Comparison of ENCODE assay signal across 23 cellular contexts in the genomic region with DNA sequence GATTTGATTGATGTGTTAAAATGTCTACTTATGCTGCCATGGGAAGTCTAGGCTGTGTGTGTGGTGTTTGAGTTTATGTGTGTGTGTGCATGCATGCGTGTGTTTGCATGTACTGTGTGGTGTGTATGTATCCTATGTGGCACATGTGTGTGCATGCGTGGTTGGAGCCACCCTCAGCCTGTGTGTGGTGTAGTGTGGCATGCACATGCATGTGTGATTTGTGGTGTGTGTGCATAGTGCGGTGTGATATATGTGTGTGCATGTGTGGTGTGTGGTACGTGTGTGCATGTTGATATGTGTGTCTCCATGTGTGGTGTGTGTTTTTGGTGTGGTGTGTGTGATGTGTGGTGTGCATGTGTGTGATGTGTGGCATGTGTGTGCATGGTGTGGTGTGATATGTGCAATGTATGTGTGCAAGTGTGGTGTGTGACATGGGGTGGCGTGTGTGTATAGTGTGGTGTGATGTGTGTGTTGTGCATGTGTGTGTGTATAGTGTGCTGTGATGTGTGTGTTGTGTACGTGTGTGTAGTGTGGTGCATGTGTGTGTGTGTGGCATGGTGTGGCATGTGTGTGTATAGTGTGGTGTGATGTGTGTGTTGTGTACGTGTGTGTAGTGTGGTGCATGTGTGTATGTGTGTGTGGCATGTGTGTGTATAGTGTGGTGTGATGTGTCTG.
"Had no signal": no experiment of that assay in that cellular context is flagged by ENCODE, and none has a peak within 500 bp of the region (broad histone marks: within the 10 kb centered on the region; RNA-seq: fewer than 3 reads in every experiment).

No MANE protein-coding gene starts in this region.

- H3K4me1 Mint-ChIP-seq: activated naive CD8-positive, alpha-beta T cell treated with anti-CD3 and anti-CD28 coated beads for 36 hours; T-cell had no signal

- DNase-seq: activated CD4-positive, alpha-beta T cell treated with anti-CD3 and anti-CD28 coated beads, Interleukin-2, amount 50 U/mL, for 48 hours; activated naive CD8-positive, alpha-beta T cell treated with anti-CD3 and anti-CD28 coated beads for 36 hours; activated T-cell treated with anti-CD3 and anti-CD28 coated beads, Interleukin-2, amount 50 U/mL, for 72 hours; amygdala; effector memory CD4-positive, alpha-beta T cell; heart right ventricle; mammary epithelial cell; mucosa of descending colon; naive thymus-derived CD4-positive, alpha-beta T cell; SK-N-SH; small intestine; stimulated activated CD4-positive, alpha-beta T cell treated with anti-CD3 and anti-CD28 coated beads, Interleukin-4, amount 100 ng/mL, for 24 hours; stimulated activated naive CD4-positive, alpha-beta T cell; substantia nigra; T-helper 9 cell had no signal

- ATAC-seq: activated T-cell treated with anti-CD3 and anti-CD28 coated beads, Interleukin-2, amount 50 U/mL, for 72 hours; gastroesophageal sphincter; heart right ventricle; left lung; mucosa of descending colon; naive thymus-derived CD4-positive, alpha-beta T cell; right cardiac atrium; T-cell; upper lobe of right lung had no signal

- H3K4me3 Mint-ChIP-seq: activated naive CD8-positive, alpha-beta T cell treated with anti-CD3 and anti-CD28 coated beads for 36 hours; activated T-cell treated with anti-CD3 and anti-CD28 coated beads, Interleukin-2, amount 50 U/mL, for 72 hours; brain; naive thymus-derived CD4-positive, alpha-beta T cell; T-cell had no signal

- H3K4me1 ChIP-seq: upper lobe of right lung had no signal

- H3K4me3 ChIP-seq: gastroesophageal sphincter, heart right ventricle, left lung, mucosa of descending colon, upper lobe of right lung had no signal

- H3K27me3 ChIP-seq: gastroesophageal sphincter, left lung, upper lobe of right lung had no signal

- H3K27ac Mint-ChIP-seq: activated naive CD8-positive, alpha-beta T cell treated with anti-CD3 and anti-CD28 coated beads for 36 hours; activated T-cell treated with anti-CD3 and anti-CD28 coated beads, Interleukin-2, amount 50 U/mL, for 72 hours; brain; naive thymus-derived CD4-positive, alpha-beta T cell; progenitor cell of endocrine pancreas; T-cell had no signal

- H3K9me3 ChIP-seq: gastroesophageal sphincter, heart right ventricle, left lung, mucosa of descending colon, neutrophil, SK-N-SH, upper lobe of right lung had no signal

- H3K27me3 Mint-ChIP-seq: activated naive CD8-positive, alpha-beta T cell treated with anti-CD3 and anti-CD28 coated beads for 36 hours; brain; naive thymus-derived CD4-positive, alpha-beta T cell had no signal

- H3K9me3 Mint-ChIP-seq: activated naive CD8-positive, alpha-beta T cell treated with anti-CD3 and anti-CD28 coated beads for 36 hours; activated T-cell treated with anti-CD3 and anti-CD28 coated beads, Interleukin-2, amount 50 U/mL, for 72 hours; naive thymus-derived CD4-positive, alpha-beta T cell; T-cell had no signal

- H3K27ac ChIP-seq: gastroesophageal sphincter, heart right ventricle, left lung, neutrophil, upper lobe of right lung had no signal

- H3K36me3 ChIP-seq: gastroesophageal sphincter, heart right ventricle, left lung, neutrophil, upper lobe of right lung had no signal

- H3K36me3 Mint-ChIP-seq: activated naive CD8-positive, alpha-beta T cell treated with anti-CD3 and anti-CD28 coated beads for 36 hours; brain; naive thymus-derived CD4-positive, alpha-beta T cell; T-cell had no signal
